Comparison of ENCODE assay signal across 8 cellular contexts in genomic region chr19:43667524-43668405, GRCh38. TPM values are rescaled to one million over a fixed set of nuclear protein-coding genes. Genes with fewer than 3 reads are reported as not detected.
DNase-seq lines count a peak whose midpoint lies in the region; ATAC-seq and TF ChIP-seq lines count a peak whose summit lies in the region.

No MANE protein-coding gene starts in this region.

- no peak overlapping the region for H3K4me3 ChIP-seq in lung

- H3K27ac ChIP-seq in lung (ENCODE audit: low read depth in 1 of 2, low read length in 1 of 2): no peak overlapping the region

- peak overlapping the region; percentile 92 for H3K27ac Mint-ChIP-seq in chondrocyte (ENCODE audit: unreplicated experiment)

- no peak for TF ChIP-seq CTCF in chondrocyte (IDR thresholded peaks at IDR 0.05)
- TF ChIP-seq CTCF in lung (IDR thresholded peaks at IDR 0.05; ENCODE audit: control extremely low read depth, extremely low read depth): no peak

- WGBS in lung, 2 donors: 29 to 31% methylated on average over 47 to 48 of the region's 48 CpGs

- no peaks in the 10 kb centered on the region for H3K27me3 ChIP-seq in lung (ENCODE audit: control insufficient read depth, insufficient read depth)

- peaks cover 5 to 17% of the 10 kb centered on the region in 2 donors for H3K4me1 ChIP-seq in lung (ENCODE audit: control insufficient read depth in 2 of 2, insufficient read depth in 2 of 2, low read length in 2 of 2)

- peaks cover 8 to 15% of the 10 kb centered on the region in 2 donors for H3K36me3 ChIP-seq in lung (ENCODE audit: control insufficient read depth in 2 of 2, insufficient read depth in 2 of 2, low read length in 2 of 2)

- ATAC-seq in lung (ENCODE audit: insufficient read depth, low FRiP score): no peak
- no peak for ATAC-seq in HG03135 (IDR thresholded peaks at IDR 0.05; ENCODE audit: unreplicated experiment)
- no peak for ATAC-seq in GM19397 (IDR thresholded peaks at IDR 0.05; ENCODE audit: unreplicated experiment)
- no peak for ATAC-seq in GM19395 (IDR thresholded peaks at IDR 0.05; ENCODE audit: unreplicated experiment)

- H3K9me3 Mint-ChIP-seq in chondrocyte (ENCODE audit: low read depth): no peaks in the 10 kb centered on the region

- H3K9me3 ChIP-seq in lung (ENCODE audit: control insufficient read depth in 2 of 2, insufficient read depth in 1 of 2, low read length in 1 of 2): no peaks in the 10 kb centered on the region

- H3K4me3 Mint-ChIP-seq in chondrocyte (ENCODE audit: unreplicated experiment): peak overlapping the region; percentile 78

- peak; percentile 70 for DNase-seq in DMS153 (lab: John Stamatoyannopoulos, UW)
- DNase-seq in NCI-H2029 (lab: John Stamatoyannopoulos, UW): peak; percentile 76
- DNase-seq in chondrocyte (ENCODE audit: low spot score): no peak
- DNase-seq in lung (ENCODE audit: low spot score): peak; percentile 34
- DNase-seq in ureter (ENCODE audit: low spot score): peak; percentile 56

- no peaks in the 10 kb centered on the region for H3K27me3 Mint-ChIP-seq in chondrocyte (ENCODE audit: low read depth)

- peaks cover 10% of the 10 kb centered on the region for H3K36me3 Mint-ChIP-seq in chondrocyte (ENCODE audit: low read depth)

- peaks cover 32% of the 10 kb centered on the region for H3K4me1 Mint-ChIP-seq in chondrocyte (ENCODE audit: low read depth)

RNA-seq across cellular contexts. Expression of gene PLAUR, which starts 2.2 kb away (rescaled TPM):
- total RNA-seq in chondrocyte: 16.3 to 23.6 TPM (median 19.9 TPM) in 3 replicates
- total RNA-seq in lung: 100 to 1,000 TPM in 1 of 2 donors, 10 to 100 TPM in 1; 65.6 to 107 TPM
- 100 to 1,000 TPM in 1 of 2 donors, 10 to 100 TPM in 1; 36.3 to 298 TPM for polyA plus RNA-seq in lung
- total RNA-seq in ureter: 9.6 TPM

RNA-seq across cellular contexts. Expression of gene CADM4, which starts 28.1 kb away (rescaled TPM):
- total RNA-seq in chondrocyte: 5.6 to 7.1 TPM (median 6.1 TPM) in 3 replicates
- total RNA-seq in lung: 10 to 100 TPM in 1 of 2 donors, 1 to 10 TPM in 1; 5.9 to 12.2 TPM
- 1 to 10 TPM; 6.3 to 8.7 TPM for polyA plus RNA-seq in lung
- total RNA-seq in ureter: 6.6 TPM

RNA-seq across cellular contexts. Expression of gene IRGC, which starts 48.1 kb away (rescaled TPM):
- not detected in 3 replicates for total RNA-seq in chondrocyte
- total RNA-seq in lung: not detected
- not detected for polyA plus RNA-seq in lung
- not detected for total RNA-seq in ureter

RNA-seq across cellular contexts. Expression of gene ZNF428, which starts 48.3 kb away (rescaled TPM):
- total RNA-seq in chondrocyte: 50.7 to 53.9 TPM (median 52.5 TPM) in 3 replicates
- total RNA-seq in lung: 10 to 100 TPM; 42.6 to 49.9 TPM
- polyA plus RNA-seq in lung: 10 to 100 TPM; 27.9 to 95.3 TPM
- total RNA-seq in ureter: 30.2 TPM

RNA-seq across cellular contexts. Expression of gene SRRM5, which starts 55.9 kb away (rescaled TPM):
- total RNA-seq in chondrocyte (0.12 to 0.27 TPM in 2 of 3 replicates, not detected in the other), lung (under 1 TPM in 1 of 2 donors, not detected in 1; 0.31 TPM), ureter (1.0 TPM)
- under 1 TPM; 0.22 to 0.49 TPM for polyA plus RNA-seq in lung
